13 cellular contexts compared by ENCODE assay signal in genomic region chr10:35236739-35237138, GRCh38.
DNase-seq lines count a peak whose midpoint lies in the region; ATAC-seq, FAIRE-seq and TF ChIP-seq lines count a peak whose summit lies in the region.
"Had no signal": no experiment of that assay in that cellular context is flagged by ENCODE, and none has a peak within 500 bp of the region (broad histone marks: within the 10 kb centered on the region; RNA-seq: fewer than 3 reads in every experiment).

No MANE protein-coding gene starts in this region.

- RAD21 ChIA-PET in GM12878 (lab: Charles Lee; ENCODE audit: unreplicated experiment), result interaction anchor here (1.6 to 2.6 kb wide), 2 partner anchors 41 to 117 kb away, joined by 5 to 9 read pairs; no protein-coding TSS in a partner anchor

- no peaks in the 10 kb centered on the region for H3K36me3 ChIP-seq in GM12878 (ENCODE audit: control insufficient read depth in 2 of 2, insufficient read depth in 2 of 2, low read length in 1 of 2)
- H3K36me3 ChIP-seq: transverse colon had no signal

- no peak for ATAC-seq in GM12878
- ATAC-seq in HG03565 (IDR thresholded peaks at IDR 0.05; ENCODE audit: unreplicated experiment), result no peak
- ATAC-seq in GM18873 (IDR thresholded peaks at IDR 0.05; ENCODE audit: low FRiP score, unreplicated experiment), result no peak
- ATAC-seq: activated naive CD4-positive, alpha-beta T cell treated with anti-CD3 and anti-CD28 coated beads, Interleukin-2, amount 50 U/mL, for 72 hours had no signal

- FAIRE-seq in GM12878 (lab: Jason Lieb, UNC), result no peak
- FAIRE-seq: GM12891 had no signal

- peak; percentile 46 for TF ChIP-seq RAD21 in GM12878 (IDR thresholded peaks at IDR 0.05; ENCODE audit: insufficient read depth, low read depth, low read length)

- H3K4me2 ChIP-seq in GM12878 (ENCODE audit: control insufficient read depth, insufficient read depth), result no peak overlapping the region

- no peak for TF ChIP-seq POLR2A in GM12878 (IDR thresholded peaks at IDR 0.05; ENCODE audit: low read depth, low read length)

- SMC1A ChIA-PET in GM12878 (lab: Charles Lee; ENCODE audit: uncharacterized antibody, unreplicated experiment), result interaction anchor here (1.5 kb wide), 1 partner anchor 14 kb away, joined by 3 read pairs; no protein-coding TSS in a partner anchor

- CTCF ChIA-PET in GM12878 (lab: Yijun Ruan, JAX), result interaction anchor here (0.6 to 4.8 kb wide), 3 partner anchors 41 to 116 kb away, joined by 3 to 27 read pairs (median 6); no protein-coding TSS in a partner anchor

- 53% methylated on average over 3 of the region's 3 CpGs for WGBS in GM12878 (ENCODE audit: insufficient coverage, insufficient replicate concordance, low lambda C conversion rate, missing lambda C conversion rate)

- no peaks in the 10 kb centered on the region for H3K9me3 ChIP-seq in GM12878 (replicated peaks; ENCODE audit: control insufficient read depth, insufficient read depth, low read length)
- H3K9me3 ChIP-seq: transverse colon had no signal

- no peak overlapping the region for H3K9ac ChIP-seq in GM12878 (ENCODE audit: control insufficient read depth, insufficient read depth, low read length)
- H3K9ac ChIP-seq: GM23248 had no signal

- no peaks in the 10 kb centered on the region for H3K4me1 ChIP-seq in GM12878 (ENCODE audit: control insufficient read depth, insufficient read depth, low read length)
- H3K4me1 ChIP-seq: transverse colon had no signal

- no peaks in the 10 kb centered on the region for H4K20me1 ChIP-seq in GM12878 (ENCODE audit: control insufficient read depth, insufficient read depth)

- no peak overlapping the region for H3K27ac ChIP-seq in GM12878 (ENCODE audit: control insufficient read depth, insufficient read depth)
- H3K27ac ChIP-seq: GM23248, transverse colon had no signal

- peak; percentile 18 for DNase-seq in EL
- DNase-seq in Kasumi-1 (lab: John Stamatoyannopoulos, UW), result peak; percentile 17 to 33
- DNase-seq in GM12878 (ENCODE audit: low read depth, low spot score), result no peak
- DNase-seq in lung microvascular endothelial cell (ENCODE audit: low read depth in 2 of 2), result peak; percentile 37 to 56
- DNase-seq in NCI-H2029 (lab: John Stamatoyannopoulos, UW), result no peak
- no peak for DNase-seq in activated gamma-delta T cell treated with Interleukin-2 at 50 U/mL for 16 hours
- DNase-seq: GM23248; stimulated activated CD4-positive, alpha-beta T cell treated with anti-CD3 and anti-CD28 coated beads, Interleukin-4, amount 100 ng/mL, for 24 hours; transverse colon had no signal

- no peak overlapping the region for H2AFZ ChIP-seq in GM12878 (ENCODE audit: control insufficient read depth, low read depth, low read length)
- H2AFZ ChIP-seq: GM23248 had no signal

- POLR2A ChIA-PET in GM12878 (lab: Charles Lee), result no interaction called here

- no peaks in the 10 kb centered on the region for H3K27me3 ChIP-seq in GM12878 (replicated peaks in 1 of 2; ENCODE audit: control insufficient read depth in 2 of 2, insufficient read depth in 2 of 2, low read length in 1 of 2)
- H3K27me3 ChIP-seq: transverse colon had no signal

- intact Hi-C loops in GM12878 (cut with micrococcal nuclease; ENCODE audit: unreplicated experiment), result no loop called here

- in situ Hi-C loops in GM12878 (cut with MboI), result loop anchor here (25.0 kb wide), 1 partner anchor 1651 kb away; no protein-coding TSS in a partner anchor

- no TSS peak for BruUV-seq in GM12878 (replicated peaks; lab: Mats Ljungman, UMichigan)

- H3K4me3 ChIP-seq in GM12878, result no peak overlapping the region
- H3K4me3 ChIP-seq: GM23248, transverse colon had no signal

- no peak for TF ChIP-seq EP300 in GM12878 (IDR thresholded peaks at IDR 0.05; ENCODE audit: borderline replicate concordance in 1 of 2, control insufficient read depth in 1 of 2, low read depth in 2 of 2, low read length in 2 of 2)

- TF ChIP-seq CTCF in GM12878 (IDR thresholded peaks at IDR 0.05 in 2 of 3, conservative IDR thresholded peaks at IDR 0.05 in 1 of 3; ENCODE audit: control insufficient read depth in 2 of 3, extremely low read depth in 1 of 3, insufficient read depth in 1 of 3, low read depth in 3 of 3, low read length in 3 of 3), result peak in 2 of 3 experiments; percentile 15 to 28; a peak in 2 of 6 replicates

- H3K79me2 ChIP-seq in GM12878 (ENCODE audit: control insufficient read depth, insufficient read depth, low read length), result no peaks in the 10 kb centered on the region

TF ChIP-seq in GM12878, 131 proteins besides CTCF, POLR2A, EP300 and RAD21:
- TF ChIP-seq SMC3 (IDR thresholded peaks at IDR 0.05; ENCODE audit: borderline replicate concordance, low read length) (peak; percentile 5; the same call in 1 of the 2 replicates), JUNB (IDR thresholded peaks at IDR 0.05) (no peak)

Comparison
In these comparisons a context has a peak if more than half of its experiments do, and no peak if none do; other contexts are left out.
1. DNase-seq: peak in EL (single experiment), Kasumi-1 (2 of 2) and lung microvascular endothelial cell (2 of 2); none in GM12878 (single experiment), NCI-H2029 (single experiment) and activated gamma-delta T cell treated with Interleukin-2 at 50 U/mL for 16 hours (single experiment).